Comparison of ENCODE assay signal across 1 cellular context in the genomic region with DNA sequence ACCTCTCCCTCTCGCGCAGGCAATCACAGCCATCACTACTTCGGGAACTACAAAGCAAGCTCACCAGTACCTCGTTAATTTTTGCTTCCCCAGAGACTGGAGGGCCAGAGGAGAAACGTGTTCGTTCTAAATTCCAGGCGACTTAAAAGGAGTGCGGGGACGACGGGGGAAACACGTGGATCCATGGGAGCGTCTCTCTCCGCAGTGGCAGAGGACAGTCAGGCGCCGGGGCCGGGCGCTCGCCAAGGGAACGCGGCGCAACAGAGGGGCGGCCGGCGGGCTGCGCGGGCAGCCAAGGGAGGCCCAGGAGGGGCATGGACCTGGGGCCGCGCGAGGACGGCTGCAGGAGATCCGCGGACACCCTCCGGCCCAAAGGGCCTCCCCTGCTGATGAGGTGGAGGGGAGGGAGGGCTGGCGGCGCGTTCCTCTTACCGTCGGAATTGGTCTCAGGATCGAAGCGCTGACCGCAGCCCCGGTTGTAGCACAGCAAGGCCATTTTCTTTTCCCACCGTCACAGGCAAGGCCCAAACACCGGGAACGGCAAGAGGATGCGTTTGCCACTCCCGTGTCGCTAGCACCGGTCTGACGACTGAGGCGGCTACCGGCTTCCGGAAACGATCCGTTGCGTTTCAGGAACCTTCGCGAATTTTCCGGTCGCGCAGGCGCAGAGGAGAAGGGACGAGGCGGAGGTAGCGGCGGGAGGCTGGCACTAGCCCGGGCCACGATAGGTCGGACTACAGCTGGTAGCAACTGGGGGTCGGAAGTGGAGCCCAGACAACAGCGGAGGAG.
TF ChIP-seq lines count a peak whose summit lies in the region.

A gene (minus strand): TSS at position 591 of the 789 bp plus-strand sequence. CDS start 95 bp downstream, at position 496.

TF ChIP-seq in HepG2, 621 proteins besides CTCF, POLR2A, EP300 and RAD21 (continued from another document and continues in another):
- no peak for TF ChIP-seq RAD51 (IDR thresholded peaks at IDR 0.05; ENCODE audit: borderline replicate concordance)
- TF ChIP-seq NONO (IDR thresholded peaks at IDR 0.05), result no peak
- peak; percentile 81 for TF ChIP-seq NONO (CRISPR knock-in tag; conservative IDR thresholded peaks at IDR 0.05)
- TF ChIP-seq, protein P1, sequence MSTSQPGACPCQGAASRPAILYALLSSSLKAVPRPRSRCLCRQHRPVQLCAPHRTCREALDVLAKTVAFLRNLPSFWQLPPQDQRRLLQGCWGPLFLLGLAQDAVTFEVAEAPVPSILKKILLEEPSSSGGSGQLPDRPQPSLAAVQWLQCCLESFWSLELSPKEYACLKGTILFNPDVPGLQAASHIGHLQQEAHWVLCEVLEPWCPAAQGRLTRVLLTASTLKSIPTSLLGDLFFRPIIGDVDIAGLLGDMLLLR (CRISPR knock-in tag; IDR thresholded peaks at IDR 0.05), result peak; percentile 9; the same call in 1 of the 2 replicates
- no peak for TF ChIP-seq FOXP1 (IDR thresholded peaks at IDR 0.05)
- no peak for TF ChIP-seq FOXP1 (CRISPR knock-in tag; IDR thresholded peaks at IDR 0.05)
- TF ChIP-seq, protein P2, sequence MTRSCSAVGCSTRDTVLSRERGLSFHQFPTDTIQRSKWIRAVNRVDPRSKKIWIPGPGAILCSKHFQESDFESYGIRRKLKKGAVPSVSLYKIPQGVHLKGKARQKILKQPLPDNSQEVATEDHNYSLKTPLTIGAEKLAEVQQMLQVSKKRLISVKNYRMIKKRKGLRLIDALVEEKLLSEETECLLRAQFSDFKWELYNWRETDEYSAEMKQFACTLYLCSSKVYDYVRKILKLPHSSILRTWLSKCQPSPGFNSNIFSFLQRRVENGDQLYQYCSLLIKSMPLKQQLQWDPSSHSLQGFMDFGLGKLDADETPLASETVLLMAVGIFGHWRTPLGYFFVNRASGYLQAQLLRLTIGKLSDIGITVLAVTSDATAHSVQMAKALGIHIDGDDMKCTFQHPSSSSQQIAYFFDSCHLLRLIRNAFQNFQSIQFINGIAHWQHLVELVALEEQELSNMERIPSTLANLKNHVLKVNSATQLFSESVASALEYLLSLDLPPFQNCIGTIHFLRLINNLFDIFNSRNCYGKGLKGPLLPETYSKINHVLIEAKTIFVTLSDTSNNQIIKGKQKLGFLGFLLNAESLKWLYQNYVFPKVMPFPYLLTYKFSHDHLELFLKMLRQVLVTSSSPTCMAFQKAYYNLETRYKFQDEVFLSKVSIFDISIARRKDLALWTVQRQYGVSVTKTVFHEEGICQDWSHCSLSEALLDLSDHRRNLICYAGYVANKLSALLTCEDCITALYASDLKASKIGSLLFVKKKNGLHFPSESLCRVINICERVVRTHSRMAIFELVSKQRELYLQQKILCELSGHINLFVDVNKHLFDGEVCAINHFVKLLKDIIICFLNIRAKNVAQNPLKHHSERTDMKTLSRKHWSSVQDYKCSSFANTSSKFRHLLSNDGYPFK (CRISPR knock-in tag; IDR thresholded peaks at IDR 0.05; ENCODE audit: borderline replicate concordance), result peak; percentile 79
- no peak for TF ChIP-seq ZNF570 (CRISPR knock-in tag; IDR thresholded peaks at IDR 0.05; ENCODE audit: borderline replicate concordance)
- no peak; the same call in 1 of the 2 replicates for TF ChIP-seq ZNF234 (CRISPR knock-in tag; conservative IDR thresholded peaks at IDR 0.05)
- TF ChIP-seq, protein P3, sequence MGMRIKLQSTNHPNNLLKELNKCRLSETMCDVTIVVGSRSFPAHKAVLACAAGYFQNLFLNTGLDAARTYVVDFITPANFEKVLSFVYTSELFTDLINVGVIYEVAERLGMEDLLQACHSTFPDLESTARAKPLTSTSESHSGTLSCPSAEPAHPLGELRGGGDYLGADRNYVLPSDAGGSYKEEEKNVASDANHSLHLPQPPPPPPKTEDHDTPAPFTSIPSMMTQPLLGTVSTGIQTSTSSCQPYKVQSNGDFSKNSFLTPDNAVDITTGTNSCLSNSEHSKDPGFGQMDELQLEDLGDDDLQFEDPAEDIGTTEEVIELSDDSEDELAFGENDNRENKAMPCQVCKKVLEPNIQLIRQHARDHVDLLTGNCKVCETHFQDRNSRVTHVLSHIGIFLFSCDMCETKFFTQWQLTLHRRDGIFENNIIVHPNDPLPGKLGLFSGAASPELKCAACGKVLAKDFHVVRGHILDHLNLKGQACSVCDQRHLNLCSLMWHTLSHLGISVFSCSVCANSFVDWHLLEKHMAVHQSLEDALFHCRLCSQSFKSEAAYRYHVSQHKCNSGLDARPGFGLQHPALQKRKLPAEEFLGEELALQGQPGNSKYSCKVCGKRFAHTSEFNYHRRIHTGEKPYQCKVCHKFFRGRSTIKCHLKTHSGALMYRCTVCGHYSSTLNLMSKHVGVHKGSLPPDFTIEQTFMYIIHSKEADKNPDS (CRISPR knock-in tag; IDR thresholded peaks at IDR 0.05), result no peak
- peak; percentile 72 for TF ChIP-seq GABPA (IDR thresholded peaks at IDR 0.05; ENCODE audit: low read depth, low read length)
- TF ChIP-seq GABPA (CRISPR knock-in tag; IDR thresholded peaks at IDR 0.05; ENCODE audit: low read depth), result peak; percentile 92
- 0 out of 2 replicates have a peak, but pooled peaks have one; percentile 40 for TF ChIP-seq KDM4B (CRISPR knock-in tag; IDR thresholded peaks at IDR 0.05)
- TF ChIP-seq, protein P4, sequence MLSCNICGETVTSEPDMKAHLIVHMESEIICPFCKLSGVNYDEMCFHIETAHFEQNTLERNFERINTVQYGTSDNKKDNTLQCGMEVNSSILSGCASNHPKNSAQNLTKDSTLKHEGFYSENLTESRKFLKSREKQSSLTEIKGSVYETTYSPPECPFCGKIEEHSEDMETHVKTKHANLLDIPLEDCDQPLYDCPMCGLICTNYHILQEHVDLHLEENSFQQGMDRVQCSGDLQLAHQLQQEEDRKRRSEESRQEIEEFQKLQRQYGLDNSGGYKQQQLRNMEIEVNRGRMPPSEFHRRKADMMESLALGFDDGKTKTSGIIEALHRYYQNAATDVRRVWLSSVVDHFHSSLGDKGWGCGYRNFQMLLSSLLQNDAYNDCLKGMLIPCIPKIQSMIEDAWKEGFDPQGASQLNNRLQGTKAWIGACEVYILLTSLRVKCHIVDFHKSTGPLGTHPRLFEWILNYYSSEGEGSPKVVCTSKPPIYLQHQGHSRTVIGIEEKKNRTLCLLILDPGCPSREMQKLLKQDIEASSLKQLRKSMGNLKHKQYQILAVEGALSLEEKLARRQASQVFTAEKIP (CRISPR knock-in tag; IDR thresholded peaks at IDR 0.05; ENCODE audit: borderline replicate concordance), result no peak
- TF ChIP-seq ZNF256 (CRISPR knock-in tag; conservative IDR thresholded peaks at IDR 0.05), result no peak
- peak; percentile 87 for TF ChIP-seq ZFY (CRISPR knock-in tag; IDR thresholded peaks at IDR 0.05)
- peak; percentile 34; the same call in 1 of the 2 replicates for TF ChIP-seq ZNF12 (CRISPR knock-in tag; IDR thresholded peaks at IDR 0.05)
- TF ChIP-seq SAP130 (CRISPR knock-in tag; IDR thresholded peaks at IDR 0.05; ENCODE audit: low read depth), result peak; percentile 91
- TF ChIP-seq ZBTB38 (CRISPR knock-in tag; IDR thresholded peaks at IDR 0.05), result peak; percentile 67; the same call in 1 of the 2 replicates
- peak; percentile 89 for TF ChIP-seq ZFX (CRISPR knock-in tag; IDR thresholded peaks at IDR 0.05; ENCODE audit: low read depth)
- peak; percentile 47 for TF ChIP-seq BRD4 (CRISPR knock-in tag; IDR thresholded peaks at IDR 0.05)
- no peak for TF ChIP-seq XBP1 (CRISPR knock-in tag; IDR thresholded peaks at IDR 0.05)
- TF ChIP-seq, protein P5, sequence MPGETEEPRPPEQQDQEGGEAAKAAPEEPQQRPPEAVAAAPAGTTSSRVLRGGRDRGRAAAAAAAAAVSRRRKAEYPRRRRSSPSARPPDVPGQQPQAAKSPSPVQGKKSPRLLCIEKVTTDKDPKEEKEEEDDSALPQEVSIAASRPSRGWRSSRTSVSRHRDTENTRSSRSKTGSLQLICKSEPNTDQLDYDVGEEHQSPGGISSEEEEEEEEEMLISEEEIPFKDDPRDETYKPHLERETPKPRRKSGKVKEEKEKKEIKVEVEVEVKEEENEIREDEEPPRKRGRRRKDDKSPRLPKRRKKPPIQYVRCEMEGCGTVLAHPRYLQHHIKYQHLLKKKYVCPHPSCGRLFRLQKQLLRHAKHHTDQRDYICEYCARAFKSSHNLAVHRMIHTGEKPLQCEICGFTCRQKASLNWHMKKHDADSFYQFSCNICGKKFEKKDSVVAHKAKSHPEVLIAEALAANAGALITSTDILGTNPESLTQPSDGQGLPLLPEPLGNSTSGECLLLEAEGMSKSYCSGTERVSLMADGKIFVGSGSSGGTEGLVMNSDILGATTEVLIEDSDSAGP (CRISPR knock-in tag; IDR thresholded peaks at IDR 0.05; ENCODE audit: borderline replicate concordance), result peak; percentile 90; the same call in 1 of the 2 replicates
- no peak for TF ChIP-seq ZNF530 (CRISPR knock-in tag; IDR thresholded peaks at IDR 0.05; ENCODE audit: low read depth)
- no peak for TF ChIP-seq HDAC6 (IDR thresholded peaks at IDR 0.05; ENCODE audit: low read depth, low read length)
- TF ChIP-seq, protein P6, sequence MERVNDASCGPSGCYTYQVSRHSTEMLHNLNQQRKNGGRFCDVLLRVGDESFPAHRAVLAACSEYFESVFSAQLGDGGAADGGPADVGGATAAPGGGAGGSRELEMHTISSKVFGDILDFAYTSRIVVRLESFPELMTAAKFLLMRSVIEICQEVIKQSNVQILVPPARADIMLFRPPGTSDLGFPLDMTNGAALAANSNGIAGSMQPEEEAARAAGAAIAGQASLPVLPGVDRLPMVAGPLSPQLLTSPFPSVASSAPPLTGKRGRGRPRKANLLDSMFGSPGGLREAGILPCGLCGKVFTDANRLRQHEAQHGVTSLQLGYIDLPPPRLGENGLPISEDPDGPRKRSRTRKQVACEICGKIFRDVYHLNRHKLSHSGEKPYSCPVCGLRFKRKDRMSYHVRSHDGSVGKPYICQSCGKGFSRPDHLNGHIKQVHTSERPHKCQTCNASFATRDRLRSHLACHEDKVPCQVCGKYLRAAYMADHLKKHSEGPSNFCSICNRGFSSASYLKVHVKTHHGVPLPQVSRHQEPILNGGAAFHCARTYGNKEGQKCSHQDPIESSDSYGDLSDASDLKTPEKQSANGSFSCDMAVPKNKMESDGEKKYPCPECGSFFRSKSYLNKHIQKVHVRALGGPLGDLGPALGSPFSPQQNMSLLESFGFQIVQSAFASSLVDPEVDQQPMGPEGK (CRISPR knock-in tag; IDR thresholded peaks at IDR 0.05), result no peak; the same call in 1 of the 2 replicates
- no peak for TF ChIP-seq PHB2 (IDR thresholded peaks at IDR 0.05; ENCODE audit: partially characterized antibody)
- TF ChIP-seq ZNF44 (CRISPR knock-in tag; IDR thresholded peaks at IDR 0.05), result no peak
- peak; percentile 91 for TF ChIP-seq KMT2B (CRISPR knock-in tag; IDR thresholded peaks at IDR 0.05)
- TF ChIP-seq SMAD3 (CRISPR knock-in tag; IDR thresholded peaks at IDR 0.05), result peak; percentile 1; the same call in 1 of the 2 replicates
- peak; percentile 79; the same call in 1 of the 2 replicates for TF ChIP-seq NRL (CRISPR knock-in tag; IDR thresholded peaks at IDR 0.05; ENCODE audit: borderline replicate concordance)
- TF ChIP-seq ZNF879 (CRISPR knock-in tag; IDR thresholded peaks at IDR 0.05), result no peak
- no peak for TF ChIP-seq PAWR (CRISPR knock-in tag; IDR thresholded peaks at IDR 0.05; ENCODE audit: borderline replicate concordance)
- no peak for TF ChIP-seq ZFYVE20 (CRISPR knock-in tag; IDR thresholded peaks at IDR 0.05; ENCODE audit: borderline replicate concordance, low read depth)
- no peak for TF ChIP-seq SNAI1 (CRISPR knock-in tag; IDR thresholded peaks at IDR 0.05; ENCODE audit: borderline replicate concordance)
- TF ChIP-seq ZNF431 (CRISPR knock-in tag; IDR thresholded peaks at IDR 0.05; ENCODE audit: borderline replicate concordance, low read depth), result 0 out of 2 replicates have a peak, but pooled peaks have one; percentile 26
- no peak for TF ChIP-seq ZNF367 (CRISPR knock-in tag; IDR thresholded peaks at IDR 0.05; ENCODE audit: borderline replicate concordance)
- no peak; the same call in 1 of the 2 replicates for TF ChIP-seq ZNF792 (CRISPR knock-in tag; IDR thresholded peaks at IDR 0.05)
- TF ChIP-seq ZMAT3 (CRISPR knock-in tag; conservative IDR thresholded peaks at IDR 0.05), result no peak
- TF ChIP-seq, protein P7, sequence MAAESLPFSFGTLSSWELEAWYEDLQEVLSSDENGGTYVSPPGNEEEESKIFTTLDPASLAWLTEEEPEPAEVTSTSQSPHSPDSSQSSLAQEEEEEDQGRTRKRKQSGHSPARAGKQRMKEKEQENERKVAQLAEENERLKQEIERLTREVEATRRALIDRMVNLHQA (CRISPR knock-in tag; IDR thresholded peaks at IDR 0.05), result no peak
- TF ChIP-seq, protein P8, sequence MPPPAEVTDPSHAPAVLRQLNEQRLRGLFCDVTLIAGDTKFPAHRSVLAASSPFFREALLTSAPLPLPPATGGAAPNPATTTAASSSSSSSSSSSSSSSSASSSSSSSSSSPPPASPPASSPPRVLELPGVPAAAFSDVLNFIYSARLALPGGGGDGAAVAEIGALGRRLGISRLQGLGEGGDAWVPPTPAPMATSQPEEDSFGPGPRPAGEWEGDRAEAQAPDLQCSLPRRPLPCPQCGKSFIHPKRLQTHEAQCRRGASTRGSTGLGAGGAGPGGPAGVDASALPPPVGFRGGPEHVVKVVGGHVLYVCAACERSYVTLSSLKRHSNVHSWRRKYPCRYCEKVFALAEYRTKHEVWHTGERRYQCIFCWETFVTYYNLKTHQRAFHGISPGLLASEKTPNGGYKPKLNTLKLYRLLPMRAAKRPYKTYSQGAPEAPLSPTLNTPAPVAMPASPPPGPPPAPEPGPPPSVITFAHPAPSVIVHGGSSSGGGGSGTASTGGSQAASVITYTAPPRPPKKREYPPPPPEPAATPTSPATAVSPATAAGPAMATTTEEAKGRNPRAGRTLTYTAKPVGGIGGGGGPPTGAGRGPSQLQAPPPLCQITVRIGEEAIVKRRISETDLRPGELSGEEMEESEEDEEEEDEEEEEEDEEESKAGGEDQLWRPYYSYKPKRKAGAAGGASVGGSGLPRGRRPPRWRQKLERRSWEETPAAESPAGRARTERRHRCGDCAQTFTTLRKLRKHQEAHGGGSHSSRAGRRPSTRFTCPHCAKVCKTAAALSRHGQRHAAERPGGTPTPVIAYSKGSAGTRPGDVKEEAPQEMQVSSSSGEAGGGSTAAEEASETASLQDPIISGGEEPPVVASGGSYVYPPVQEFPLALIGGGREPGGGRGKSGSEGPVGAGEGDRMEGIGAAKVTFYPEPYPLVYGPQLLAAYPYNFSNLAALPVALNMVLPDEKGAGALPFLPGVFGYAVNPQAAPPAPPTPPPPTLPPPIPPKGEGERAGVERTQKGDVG (CRISPR knock-in tag; IDR thresholded peaks at IDR 0.05; ENCODE audit: borderline replicate concordance), result 0 out of 2 replicates have a peak, but pooled peaks have one; percentile 30
- TF ChIP-seq CHCHD3 (CRISPR knock-in tag; IDR thresholded peaks at IDR 0.05), result no peak
- TF ChIP-seq AGO1 (IDR thresholded peaks at IDR 0.05; ENCODE audit: low read depth, low read length, poor library complexity, severe bottlenecking), result peak; percentile 75
- TF ChIP-seq, protein P9, sequence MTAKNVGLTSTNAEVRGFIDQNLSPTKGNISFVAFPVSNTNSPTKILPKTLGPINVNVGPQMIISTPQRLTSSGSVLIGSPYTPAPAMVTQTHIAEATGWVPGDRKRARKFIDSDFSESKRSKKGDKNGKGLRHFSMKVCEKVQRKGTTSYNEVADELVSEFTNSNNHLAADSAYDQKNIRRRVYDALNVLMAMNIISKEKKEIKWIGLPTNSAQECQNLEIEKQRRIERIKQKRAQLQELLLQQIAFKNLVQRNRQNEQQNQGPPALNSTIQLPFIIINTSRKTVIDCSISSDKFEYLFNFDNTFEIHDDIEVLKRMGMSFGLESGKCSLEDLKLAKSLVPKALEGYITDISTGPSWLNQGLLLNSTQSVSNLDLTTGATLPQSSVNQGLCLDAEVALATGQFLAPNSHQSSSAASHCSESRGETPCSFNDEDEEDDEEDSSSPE (CRISPR knock-in tag; IDR thresholded peaks at IDR 0.05), result peak; percentile 82
- peak; percentile 85; the same call in 1 of the 2 replicates for TF ChIP-seq REPIN1 (CRISPR knock-in tag; IDR thresholded peaks at IDR 0.05; ENCODE audit: borderline replicate concordance, low read depth)
- TF ChIP-seq CBX5 (CRISPR knock-in tag; IDR thresholded peaks at IDR 0.05; ENCODE audit: borderline replicate concordance), result peak; percentile 22; the same call in 1 of the 2 replicates
- TF ChIP-seq SOX6 (IDR thresholded peaks at IDR 0.05), result no peak
- TF ChIP-seq SOX6 (CRISPR knock-in tag; IDR thresholded peaks at IDR 0.05), result peak; percentile 52; the same call in 1 of the 2 replicates
